In the genomic region with DNA sequence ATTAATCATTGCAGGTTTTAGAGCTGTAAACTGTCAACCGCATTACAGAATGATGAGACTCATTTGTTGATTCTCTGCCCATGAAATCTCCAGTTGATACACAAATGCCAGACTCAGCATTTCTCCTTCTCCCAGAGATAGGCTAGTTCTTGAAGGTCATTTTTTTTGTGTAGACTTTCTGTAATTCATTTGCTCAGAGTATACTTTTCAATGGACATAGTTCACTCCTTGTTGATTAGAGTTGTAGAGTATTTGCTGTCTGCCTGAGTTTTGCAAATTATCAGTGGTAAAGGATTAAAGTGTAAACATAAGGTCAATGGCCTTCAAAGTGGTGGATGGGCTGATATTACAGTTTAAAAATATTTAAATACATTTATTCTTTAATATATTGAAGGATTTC, we compare ENCODE assay signal across 1 cellular context.
TF ChIP-seq lines count a peak whose summit lies in the region.

No MANE protein-coding gene starts in this region.

TF ChIP-seq in HepG2, 621 proteins besides CTCF, POLR2A, EP300 and RAD21 (continued from another document and continues in another):
- TF ChIP-seq SOX5 (CRISPR knock-in tag; IDR thresholded peaks at IDR 0.05; ENCODE audit: borderline replicate concordance) (peak; percentile 76), ZBTB2 (CRISPR knock-in tag; IDR thresholded peaks at IDR 0.05; ENCODE audit: low read depth) (no peak), MTA3 (CRISPR knock-in tag; IDR thresholded peaks at IDR 0.05) (no peak), ZNF17 (CRISPR knock-in tag; IDR thresholded peaks at IDR 0.05) (no peak), SP5 (CRISPR knock-in tag; IDR thresholded peaks at IDR 0.05; ENCODE audit: borderline replicate concordance, low read depth) (no peak), HNRNPL (IDR thresholded peaks at IDR 0.05; ENCODE audit: low read depth, low read length) (no peak), PRMT3 (CRISPR knock-in tag; IDR thresholded peaks at IDR 0.05; ENCODE audit: borderline replicate concordance, low read depth) (no peak), FOXK2 (IDR thresholded peaks at IDR 0.05) (peak; percentile 67; the same call in 1 of the 2 replicates), FOSL2 (CRISPR knock-in tag; IDR thresholded peaks at IDR 0.05) (no peak), MXI1 (IDR thresholded peaks at IDR 0.05; ENCODE audit: borderline replicate concordance, low read depth, low read length) (no peak), CBFB (CRISPR knock-in tag; IDR thresholded peaks at IDR 0.05) (no peak), GABPB1 (CRISPR knock-in tag; IDR thresholded peaks at IDR 0.05) (no peak), SETDB1 (CRISPR knock-in tag; IDR thresholded peaks at IDR 0.05; ENCODE audit: borderline replicate concordance) (no peak), PATZ1 (CRISPR knock-in tag; IDR thresholded peaks at IDR 0.05) (no peak), SOX13 (IDR thresholded peaks at IDR 0.05) (no peak; the same call in 1 of the 2 replicates), SOX13 (CRISPR knock-in tag; conservative IDR thresholded peaks at IDR 0.05 in 1 of 2, IDR thresholded peaks at IDR 0.05 in 1 of 2) (peak in 1 of 2 experiments; percentile 86; a peak in 2 of 4 replicates), ZNF652 (CRISPR knock-in tag; IDR thresholded peaks at IDR 0.05; ENCODE audit: borderline replicate concordance, low read depth) (peak; percentile 9; the same call in 1 of the 2 replicates), TRIM24 (CRISPR knock-in tag; IDR thresholded peaks at IDR 0.05) (no peak), HOXA5 (CRISPR knock-in tag; IDR thresholded peaks at IDR 0.05) (0 out of 2 replicates have a peak, but pooled peaks have one; percentile 35), FOXK1 (CRISPR knock-in tag; IDR thresholded peaks at IDR 0.05; ENCODE audit: borderline replicate concordance, low read depth) (peak; percentile 78), ZNF431 (CRISPR knock-in tag; IDR thresholded peaks at IDR 0.05; ENCODE audit: borderline replicate concordance, low read depth) (no peak), GFI1 (CRISPR knock-in tag; IDR thresholded peaks at IDR 0.05; ENCODE audit: borderline replicate concordance) (peak; percentile 72; the same call in 1 of the 2 replicates), GZF1 (CRISPR knock-in tag; IDR thresholded peaks at IDR 0.05) (no peak), KDM3A (CRISPR knock-in tag; IDR thresholded peaks at IDR 0.05; ENCODE audit: low read depth) (0 out of 2 replicates have a peak, but pooled peaks have one; percentile 21), RFXAP (CRISPR knock-in tag; IDR thresholded peaks at IDR 0.05; ENCODE audit: borderline replicate concordance) (no peak), ZNF713 (CRISPR knock-in tag; IDR thresholded peaks at IDR 0.05) (no peak), ZNF354B (CRISPR knock-in tag; IDR thresholded peaks at IDR 0.05) (no peak), ZNF205 (CRISPR knock-in tag; IDR thresholded peaks at IDR 0.05) (no peak), RNF219 (CRISPR knock-in tag; IDR thresholded peaks at IDR 0.05) (no peak), YY1 (IDR thresholded peaks at IDR 0.05; ENCODE audit: insufficient read depth, insufficient replicate concordance, low read depth, low read length) (no peak), NBN (conservative IDR thresholded peaks at IDR 0.05) (no peak), PAXIP1 (CRISPR knock-in tag; conservative IDR thresholded peaks at IDR 0.05) (peak; percentile 90), ZSCAN30 (CRISPR knock-in tag; IDR thresholded peaks at IDR 0.05) (no peak), PHF8 (CRISPR knock-in tag; IDR thresholded peaks at IDR 0.05) (no peak), RORA (CRISPR knock-in tag; IDR thresholded peaks at IDR 0.05) (no peak), ZSCAN21 (CRISPR knock-in tag; IDR thresholded peaks at IDR 0.05; ENCODE audit: borderline replicate concordance) (no peak), ERF (CRISPR knock-in tag; IDR thresholded peaks at IDR 0.05) (no peak), UBTF (CRISPR knock-in tag; IDR thresholded peaks at IDR 0.05) (no peak), ZBTB7B (CRISPR knock-in tag; IDR thresholded peaks at IDR 0.05) (no peak), MBNL3 (CRISPR knock-in tag; conservative IDR thresholded peaks at IDR 0.05) (no peak), PHF21A (CRISPR knock-in tag; IDR thresholded peaks at IDR 0.05) (no peak), SP140L (CRISPR knock-in tag; IDR thresholded peaks at IDR 0.05; ENCODE audit: borderline replicate concordance) (no peak), ZNF850 (CRISPR knock-in tag; conservative IDR thresholded peaks at IDR 0.05) (no peak), DPF2 (CRISPR knock-in tag; IDR thresholded peaks at IDR 0.05; ENCODE audit: borderline replicate concordance, low read depth) (peak; percentile 48; the same call in 1 of the 2 replicates), JUNB (CRISPR knock-in tag; IDR thresholded peaks at IDR 0.05; ENCODE audit: borderline replicate concordance) (no peak), ZNF275 (CRISPR knock-in tag; IDR thresholded peaks at IDR 0.05; ENCODE audit: borderline replicate concordance) (no peak), DDIT3 (CRISPR knock-in tag; IDR thresholded peaks at IDR 0.05) (no peak), ZMYM4 (CRISPR knock-in tag; IDR thresholded peaks at IDR 0.05) (no peak)
- TF ChIP-seq, protein P1, sequence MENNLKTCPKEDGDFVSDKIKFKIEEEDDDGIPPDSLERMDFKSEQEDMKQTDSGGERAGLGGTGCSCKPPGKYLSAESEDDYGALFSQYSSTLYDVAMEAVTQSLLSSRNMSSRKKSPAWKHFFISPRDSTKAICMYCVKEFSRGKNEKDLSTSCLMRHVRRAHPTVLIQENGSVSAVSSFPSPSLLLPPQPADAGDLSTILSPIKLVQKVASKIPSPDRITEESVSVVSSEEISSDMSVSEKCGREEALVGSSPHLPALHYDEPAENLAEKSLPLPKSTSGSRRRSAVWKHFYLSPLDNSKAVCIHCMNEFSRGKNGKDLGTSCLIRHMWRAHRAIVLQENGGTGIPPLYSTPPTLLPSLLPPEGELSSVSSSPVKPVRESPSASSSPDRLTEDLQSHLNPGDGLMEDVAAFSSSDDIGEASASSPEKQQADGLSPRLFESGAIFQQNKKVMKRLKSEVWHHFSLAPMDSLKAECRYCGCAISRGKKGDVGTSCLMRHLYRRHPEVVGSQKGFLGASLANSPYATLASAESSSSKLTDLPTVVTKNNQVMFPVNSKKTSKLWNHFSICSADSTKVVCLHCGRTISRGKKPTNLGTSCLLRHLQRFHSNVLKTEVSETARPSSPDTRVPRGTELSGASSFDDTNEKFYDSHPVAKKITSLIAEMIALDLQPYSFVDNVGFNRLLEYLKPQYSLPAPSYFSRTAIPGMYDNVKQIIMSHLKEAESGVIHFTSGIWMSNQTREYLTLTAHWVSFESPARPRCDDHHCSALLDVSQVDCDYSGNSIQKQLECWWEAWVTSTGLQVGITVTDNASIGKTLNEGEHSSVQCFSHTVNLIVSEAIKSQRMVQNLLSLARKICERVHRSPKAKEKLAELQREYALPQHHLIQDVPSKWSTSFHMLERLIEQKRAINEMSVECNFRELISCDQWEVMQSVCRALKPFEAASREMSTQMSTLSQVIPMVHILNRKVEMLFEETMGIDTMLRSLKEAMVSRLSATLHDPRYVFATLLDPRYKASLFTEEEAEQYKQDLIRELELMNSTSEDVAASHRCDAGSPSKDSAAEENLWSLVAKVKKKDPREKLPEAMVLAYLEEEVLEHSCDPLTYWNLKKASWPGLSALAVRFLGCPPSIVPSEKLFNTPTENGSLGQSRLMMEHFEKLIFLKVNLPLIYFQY (CRISPR knock-in tag; IDR thresholded peaks at IDR 0.05; ENCODE audit: borderline replicate concordance): no peak
- TF ChIP-seq, protein P2, sequence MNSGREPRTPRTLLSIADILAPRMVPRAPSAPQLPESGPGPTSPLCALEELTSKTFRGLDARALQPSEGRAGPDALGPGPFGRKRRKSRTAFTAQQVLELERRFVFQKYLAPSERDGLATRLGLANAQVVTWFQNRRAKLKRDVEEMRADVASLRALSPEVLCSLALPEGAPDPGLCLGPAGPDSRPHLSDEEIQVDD (CRISPR knock-in tag; IDR thresholded peaks at IDR 0.05; ENCODE audit: borderline replicate concordance): no peak
